Comparison of ENCODE assay signal across 1 cellular context in genomic region chr17:77120866-77121265, GRCh38.
A peak's percentile ranks its signal among the peaks of the same experiment; 100 is the strongest.
TF ChIP-seq lines count a peak whose summit lies in the region.

No MANE protein-coding gene starts in this region.

TF ChIP-seq in HepG2, 621 proteins besides CTCF, POLR2A, EP300 and RAD21 (continued from another document):
- TF ChIP-seq ZNF556 (CRISPR knock-in tag; IDR thresholded peaks at IDR 0.05; ENCODE audit: borderline replicate concordance) (0 out of 2 replicates have a peak, but pooled peaks have one; percentile 1), RBAK (CRISPR knock-in tag; IDR thresholded peaks at IDR 0.05) (no peak), ZSCAN25 (CRISPR knock-in tag; IDR thresholded peaks at IDR 0.05) (no peak), ZXDC (CRISPR knock-in tag; IDR thresholded peaks at IDR 0.05) (no peak), TBX3 (IDR thresholded peaks at IDR 0.05; ENCODE audit: borderline replicate concordance) (no peak)
TF ChIP-seq in HepG2: peak in this region for 2.
